8 cellular contexts compared by ENCODE assay signal in genomic region chr16:25111403-25112166, GRCh38. TPM values are rescaled to one million over a fixed set of nuclear protein-coding genes. Genes with fewer than 3 reads are reported as not detected.
DNase-seq lines count a peak whose midpoint lies in the region; ATAC-seq, FAIRE-seq and TF ChIP-seq lines count a peak whose summit lies in the region.

TSS of gene LCMT1 (plus strand) at chr16:25111742. CDS start at chr16:25111884, 142 bp downstream.

- no peaks in the 10 kb centered on the region for H3K27me3 ChIP-seq in body of pancreas

- WGBS in body of pancreas, 2 donors, result 0% methylated on average over 28 to 31 of the region's 55 CpGs

- TF ChIP-seq POLR2A in body of pancreas (IDR thresholded peaks at IDR 0.05), result peak in 2 of 3 donors; percentile 75 to 76

- no peaks in the 10 kb centered on the region for H3K9me3 ChIP-seq in body of pancreas

- no peak for TF ChIP-seq CTCF in 22Rv1 (IDR thresholded peaks at IDR 0.05)
- TF ChIP-seq CTCF in body of pancreas (IDR thresholded peaks at IDR 0.05), result peak in 1 of 7 experiments; percentile 6

- intact Hi-C loops in body of pancreas (cut with DNase I), result no loop called here
- intact Hi-C loops in sciatic nerve (cut with DNase I), result no loop called here

- H3K36me3 ChIP-seq in body of pancreas (replicated peaks in 1 of 2; ENCODE audit: insufficient read depth in 1 of 2, low read depth in 2 of 2), result no peaks in the 10 kb centered on the region

- H3K4me3 ChIP-seq in body of pancreas, result peak within 1 kb of the TSS; percentile 71 to 79

- H3K4me1 ChIP-seq in body of pancreas, result peaks cover 42% of the 10 kb centered on the region

- ATAC-seq in GM18520 (IDR thresholded peaks at IDR 0.05; ENCODE audit: unreplicated experiment) (peak; percentile 88), HG03064 (IDR thresholded peaks at IDR 0.05; ENCODE audit: low read depth, unreplicated experiment) (peak; percentile 87), body of pancreas (peak; percentile 92), sciatic nerve (peak; percentile 95)

- DNase-seq in NCI-H2107 treated with DMSO at 0.1 percent for 48 hours (lab: John Stamatoyannopoulos, UW; ENCODE audit: unreplicated experiment) (peak; percentile 92), body of pancreas (peak; percentile 91 to 97 (median 94)), iPS DF 19.7 (ENCODE audit: low read depth, low spot score) (peak; percentile 98), sciatic nerve (ENCODE audit: low spot score) (peak; percentile 92)

- H3K27ac ChIP-seq in 22Rv1 (peak within 1 kb of the TSS; percentile 85), body of pancreas (peak within 1 kb of the TSS; percentile 57 to 82 (median 61))

- peak; percentile 95 for FAIRE-seq in TTC549 (lab: Jason Lieb, UNC)

RNA-seq across cellular contexts. Expression of gene LCMT1, which starts in this region (rescaled TPM):
- total RNA-seq in body of pancreas, result 10 to 100 TPM; 23.4 to 30.6 TPM
- total RNA-seq in sciatic nerve, result 32.7 TPM

Comparison
In these comparisons a context has a peak if more than half of its experiments do, and no peak if none do; other contexts are left out.
1. Peak in every context shown above with its lines: DNase-seq, ATAC-seq, H3K4me3 ChIP-seq and H3K27ac ChIP-seq.